In the genomic region with DNA sequence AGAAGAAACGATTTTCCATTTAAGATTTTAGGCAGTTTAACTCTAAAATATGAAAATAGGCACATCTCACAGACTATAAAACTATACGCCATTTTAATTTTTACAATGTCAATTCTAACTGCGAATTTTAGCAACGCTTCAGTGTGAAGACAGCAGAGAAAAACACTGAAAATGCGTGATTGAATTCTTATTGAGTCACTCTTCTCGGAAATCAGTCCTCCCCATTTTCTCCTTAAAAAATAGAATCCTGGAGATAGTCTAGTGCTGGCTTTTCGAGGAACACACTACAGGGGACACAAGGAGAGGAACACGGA, we compare ENCODE assay signal across 8 cellular contexts. TPM values are rescaled to one million over a fixed set of nuclear protein-coding genes. Genes with fewer than 3 reads are reported as not detected.
DNase-seq lines count a peak whose midpoint lies in the region; ATAC-seq, FAIRE-seq and TF ChIP-seq lines count a peak whose summit lies in the region.

No MANE protein-coding gene starts in this region.

- H2AFZ ChIP-seq in keratinocyte (ENCODE audit: control insufficient read depth, low read length): peak overlapping the region; percentile 89

- peak overlapping the region; percentile 98 for H3K9ac ChIP-seq in keratinocyte (ENCODE audit: control insufficient read depth, extremely low read depth, insufficient read depth, low read length)
- H3K9ac ChIP-seq in subcutaneous abdominal adipose tissue (ENCODE audit: low read length in 5 of 5): peak overlapping the region in 3 of 5 donors; percentile 55 to 83 (median 57)

- peak overlapping the region; percentile 95 for H3K4me3 Mint-ChIP-seq in T-helper 2 cell treated with Interferon-gamma antibody and Interleukin-4, amounts not matched to agents 5 μg/mL and 100 μg/mL, for 36 hours
- peak overlapping the region; percentile 97 for H3K4me3 Mint-ChIP-seq in activated naive CD8-positive, alpha-beta T cell

- H3K4me3 ChIP-seq in keratinocyte (ENCODE audit: control insufficient read depth in 2 of 3, extremely low read depth in 1 of 3, insufficient read depth in 2 of 3, low read depth in 1 of 3, low read length in 3 of 3) (peak overlapping the region; percentile 65 to 99 (median 89)), subcutaneous abdominal adipose tissue (ENCODE audit: low read depth in 1 of 5, low read length in 5 of 5) (peak overlapping the region; percentile 68 to 95 (median 86))

- H3K27me3 ChIP-seq in keratinocyte (ENCODE audit: control insufficient read depth, extremely low read depth, insufficient read depth, low read length): no peaks in the 10 kb centered on the region
- H3K27me3 ChIP-seq in subcutaneous abdominal adipose tissue (ENCODE audit: control insufficient read depth in 5 of 5, insufficient read depth in 4 of 5, low read length in 5 of 5): no peaks in the 10 kb centered on the region

- peaks cover 34% of the 10 kb centered on the region for H3K79me2 ChIP-seq in keratinocyte (ENCODE audit: control insufficient read depth, insufficient read depth, low read length)

- dilution Hi-C loops in keratinocyte (cut with MboI; ENCODE audit: extremely low pct_ligation_motif_present, low sequenced_read_pairs): no loop called here

- peak overlapping the region; percentile 95 for H3K4me2 ChIP-seq in keratinocyte (ENCODE audit: control insufficient read depth, extremely low read depth, insufficient read depth, low read depth, low read length)

- peaks cover 7% of the 10 kb centered on the region for H3K27me3 Mint-ChIP-seq in T-helper 2 cell treated with Interferon-gamma antibody and Interleukin-4, amounts not matched to agents 5 μg/mL and 100 μg/mL, for 36 hours (ENCODE audit: low read depth)
- no peaks in the 10 kb centered on the region for H3K27me3 Mint-ChIP-seq in activated naive CD8-positive, alpha-beta T cell

- H3K9me3 ChIP-seq in keratinocyte (ENCODE audit: control insufficient read depth, low read depth, low read length) (no peaks in the 10 kb centered on the region), subcutaneous abdominal adipose tissue (ENCODE audit: control insufficient read depth in 5 of 5, low read length in 5 of 5) (no peaks in the 10 kb centered on the region)

- no peak for DNase-seq in T-helper 2 cell treated with Interferon-gamma antibody and Interleukin-4, amounts not matched to agents 5 μg/mL and 100 μg/mL, for 36 hours (ENCODE audit: low spot score)
- DNase-seq in T-helper 2 cell (no peak), keratinocyte (ENCODE audit: low read depth, low spot score) (no peak), AML-193 (lab: John Stamatoyannopoulos, UW) (no peak)
- no peak for DNase-seq in activated effector memory CD4-positive, alpha-beta T cell treated with anti-CD3 and anti-CD28 coated beads, Interleukin-2, amount 50 U/mL, for 16 hours

- FAIRE-seq in keratinocyte (lab: Jason Lieb, UNC): no peak

- H3K27ac ChIP-seq in keratinocyte (ENCODE audit: control insufficient read depth, insufficient read depth, low read length) (peak overlapping the region; percentile 92), subcutaneous abdominal adipose tissue (ENCODE audit: low read depth, low read length) (peak overlapping the region; percentile 72)

- H3K36me3 ChIP-seq in keratinocyte (ENCODE audit: control insufficient read depth in 2 of 2, extremely low read depth in 1 of 2, insufficient read depth in 2 of 2, low read length in 2 of 2) (no peaks in the 10 kb centered on the region), subcutaneous abdominal adipose tissue (ENCODE audit: control insufficient read depth in 5 of 5, insufficient read depth in 5 of 5, low read length in 5 of 5) (no peaks in the 10 kb centered on the region)

- no peaks in the 10 kb centered on the region for H4K20me1 ChIP-seq in keratinocyte (ENCODE audit: control insufficient read depth, extremely low read depth, insufficient read depth, low read length)

- peaks cover 4% of the 10 kb centered on the region for H3K36me3 Mint-ChIP-seq in T-helper 2 cell treated with Interferon-gamma antibody and Interleukin-4, amounts not matched to agents 5 μg/mL and 100 μg/mL, for 36 hours (ENCODE audit: low read depth)
- peaks cover 3% of the 10 kb centered on the region for H3K36me3 Mint-ChIP-seq in activated naive CD8-positive, alpha-beta T cell

- peaks cover 2% of the 10 kb centered on the region for H3K9me1 ChIP-seq in keratinocyte (ENCODE audit: control insufficient read depth, extremely low read depth, insufficient read depth, low read length)

- H3K27ac Mint-ChIP-seq in T-helper 2 cell treated with Interferon-gamma antibody and Interleukin-4, amounts not matched to agents 5 μg/mL and 100 μg/mL, for 36 hours: peak overlapping the region; percentile 97
- peak overlapping the region; percentile 99 for H3K27ac Mint-ChIP-seq in activated naive CD8-positive, alpha-beta T cell

- H3K4me1 ChIP-seq in keratinocyte (ENCODE audit: control insufficient read depth, extremely low read depth, insufficient read depth, low read length) (peaks cover 35% of the 10 kb centered on the region), subcutaneous abdominal adipose tissue (ENCODE audit: control insufficient read depth in 5 of 5, insufficient read depth in 5 of 5, low read length in 5 of 5) (peaks cover 0 to 23% (median 13%) of the 10 kb centered on the region in 5 donors)

- TF ChIP-seq CTCF in keratinocyte (optimal IDR thresholded peaks at IDR 0.05 in 1 of 3, IDR thresholded peaks at IDR 0.05 in 1 of 3, conservative IDR thresholded peaks at IDR 0.05 in 1 of 3; ENCODE audit: extremely low read depth in 1 of 3, insufficient read depth in 2 of 3, low read length in 3 of 3): no peak

- no peak for ATAC-seq in HG02973 (IDR thresholded peaks at IDR 0.05; ENCODE audit: unreplicated experiment)

- no peaks in the 10 kb centered on the region for H3K9me3 Mint-ChIP-seq in T-helper 2 cell treated with Interferon-gamma antibody and Interleukin-4, amounts not matched to agents 5 μg/mL and 100 μg/mL, for 36 hours
- no peaks in the 10 kb centered on the region for H3K9me3 Mint-ChIP-seq in activated naive CD8-positive, alpha-beta T cell (ENCODE audit: low read depth)

- H3K4me1 Mint-ChIP-seq in T-helper 2 cell treated with Interferon-gamma antibody and Interleukin-4, amounts not matched to agents 5 μg/mL and 100 μg/mL, for 36 hours (ENCODE audit: low read depth): peaks cover 32% of the 10 kb centered on the region
- peaks cover 38% of the 10 kb centered on the region for H3K4me1 Mint-ChIP-seq in activated naive CD8-positive, alpha-beta T cell (ENCODE audit: low read depth)

RNA-seq across cellular contexts. Expression of a gene that starts 0.4 kb away (rescaled TPM):
- 3.6 to 5.9 TPM (median 4.9 TPM) in 3 replicates for polyA plus RNA-seq in keratinocyte
- polyA plus RNA-seq in keratinocyte (2011; ENCODE audit: low read depth): 4.5 TPM
- 3.0 and 5.5 TPM in 2 replicates for polyA plus RNA-seq in keratinocyte (2011; cell fraction: cytosol; rRNA removed)
- polyA plus RNA-seq in keratinocyte (2011; cell fraction: nucleus; rRNA removed): 4.1 and 5.0 TPM in 2 replicates
- polyA plus RNA-seq in keratinocyte (2012; ENCODE audit: low replicate concordance): 3.5 and 3.8 TPM in 2 replicates
- 2.8 to 9.5 TPM (median 4.3 TPM) in 3 replicates for polyA minus RNA-seq in keratinocyte
- 4.0 TPM for polyA minus RNA-seq in keratinocyte (2011; cell fraction: cytosol; rRNA and poly(A)+ RNA removed)
- polyA minus RNA-seq in keratinocyte (2011; cell fraction: nucleus; rRNA and poly(A)+ RNA removed): 8.1 and 12.0 TPM in 2 replicates
